ENCODE assay signal across 15 cellular contexts in genomic region chr5:168104811-168105481, GRCh38.
A peak's percentile ranks its signal among the peaks of the same experiment; 100 is the strongest.
DNase-seq lines count a peak whose midpoint lies in the region; ATAC-seq lines count a peak whose summit lies in the region.
"Had no signal": no experiment of that assay in that cellular context is flagged by ENCODE, and none has a peak within 500 bp of the region (broad histone marks: within the 10 kb centered on the region; RNA-seq: fewer than 3 reads in every experiment).

No MANE protein-coding gene starts in this region.

- H3K27me3 Mint-ChIP-seq in T-helper 17 cell, result peaks cover 49% of the 10 kb centered on the region

- H3K9ac ChIP-seq in HUES48 (ENCODE audit: low read depth, low read length), result no peak overlapping the region

- peaks cover 26% of the 10 kb centered on the region for H3K4me1 ChIP-seq in HUES48 (ENCODE audit: control insufficient read depth, insufficient read depth, low read length)

- H3K4me3 ChIP-seq in HUES48 (ENCODE audit: low read depth, low read length), result no peak overlapping the region

- DNase-seq in A172 (ENCODE audit: low spot score) (peak; percentile 48), caudate nucleus (lab: John Stamatoyannopoulos, UW) (no peak), left kidney (ENCODE audit: low read depth, low spot score) (peak; percentile 51), T-helper 17 cell (no peak)
- DNase-seq: cortex of kidney; GDM1; NCI-H1930; stimulated activated CD4-positive, alpha-beta T cell treated with anti-CD3 and anti-CD28 coated beads, Interleukin-1b, Interleukin-23, amount 100 ng/mL, for 48 hours; T-helper 9 cell had no signal

- peaks cover 2% of the 10 kb centered on the region for H3K4me1 Mint-ChIP-seq in T-helper 17 cell
- H3K4me1 Mint-ChIP-seq: activated naive CD4-positive, alpha-beta T cell treated with anti-CD3 and anti-CD28 coated beads, Interleukin-2, amount 50 U/mL, for 24 hours had no signal

- no peaks in the 10 kb centered on the region for H3K27me3 ChIP-seq in HUES48 (ENCODE audit: control insufficient read depth, insufficient read depth, low read length)

- H3K9me3 ChIP-seq in HUES48 (ENCODE audit: control insufficient read depth, insufficient read depth, low read length) (no peaks in the 10 kb centered on the region), T-helper 17 cell (ENCODE audit: control insufficient read depth, low read length, poor library complexity, severe bottlenecking) (no peaks in the 10 kb centered on the region)

- no peaks in the 10 kb centered on the region for H3K36me3 ChIP-seq in HUES48 (ENCODE audit: control insufficient read depth, insufficient read depth, low read length)

- no peak overlapping the region for H3K27ac Mint-ChIP-seq in T-helper 17 cell
- H3K27ac Mint-ChIP-seq: activated naive CD4-positive, alpha-beta T cell treated with anti-CD3 and anti-CD28 coated beads, Interleukin-2, amount 50 U/mL, for 24 hours had no signal

- H3K4me3 Mint-ChIP-seq in T-helper 17 cell, result no peak overlapping the region
- H3K4me3 Mint-ChIP-seq: activated naive CD4-positive, alpha-beta T cell treated with anti-CD3 and anti-CD28 coated beads, Interleukin-2, amount 50 U/mL, for 24 hours had no signal

- ATAC-seq in GM21390 (IDR thresholded peaks at IDR 0.05; ENCODE audit: unreplicated experiment) (no peak), GM21717 (IDR thresholded peaks at IDR 0.05; ENCODE audit: unreplicated experiment) (no peak), T-helper 17 cell (no peak), HG03039 (IDR thresholded peaks at IDR 0.05; ENCODE audit: unreplicated experiment) (no peak)
- ATAC-seq: left lobe of liver had no signal

- no peaks in the 10 kb centered on the region for H3K36me3 Mint-ChIP-seq in T-helper 17 cell (ENCODE audit: low read depth)
- H3K36me3 Mint-ChIP-seq: activated naive CD4-positive, alpha-beta T cell treated with anti-CD3 and anti-CD28 coated beads, Interleukin-2, amount 50 U/mL, for 24 hours had no signal

- H3K27ac ChIP-seq in HUES48 (ENCODE audit: low read depth, low read length), result peak overlapping the region; percentile 35
- H3K27ac ChIP-seq in caudate nucleus (ENCODE audit: low read depth, low read length), result peak overlapping the region; percentile 44

Comparison
In these comparisons a context has a peak if more than half of its experiments do, and no peak if none do; other contexts are left out.
1. DNase-seq: peak in A172 (single experiment) and left kidney (single experiment); none in caudate nucleus (0 of 61) and T-helper 17 cell (0 of 3).